Comparison of ENCODE assay signal across 10 cellular contexts in genomic region chr13:112967666-112968379, GRCh38. TPM values are rescaled to one million over a fixed set of nuclear protein-coding genes. Genes with fewer than 3 reads are reported as not detected.
DNase-seq lines count a peak whose midpoint lies in the region; ATAC-seq and TF ChIP-seq lines count a peak whose summit lies in the region.
"Had no signal": no experiment of that assay in that cellular context is flagged by ENCODE, and none has a peak within 500 bp of the region (broad histone marks: within the 10 kb centered on the region; RNA-seq: fewer than 3 reads in every experiment).

No MANE protein-coding gene starts in this region.

- H3K27ac Mint-ChIP-seq in T-helper 2 cell treated with Interferon-gamma antibody and Interleukin-4, amounts not matched to agents 5 μg/mL and 100 μg/mL, for 36 hours, result no peak overlapping the region
- no peak overlapping the region for H3K27ac Mint-ChIP-seq in activated CD8-positive, alpha-beta T cell treated with anti-CD3 and anti-CD28 coated beads, Interleukin-2, amount 10 ng/mL, durations not matched to agents 7 days and 5 days
- peak overlapping the region; percentile 71 for H3K27ac Mint-ChIP-seq in stimulated activated naive B cell treated with anti-CD40 and anti-IgM and Interleukin-4, amounts not matched to agents 10 μg/mL and 1 μg/mL and 100 μg/mL, for 72 hours

- H3K4me3 Mint-ChIP-seq in T-helper 2 cell treated with Interferon-gamma antibody and Interleukin-4, amounts not matched to agents 5 μg/mL and 100 μg/mL, for 36 hours, result peak overlapping the region; percentile 58
- H3K4me3 Mint-ChIP-seq in activated CD8-positive, alpha-beta T cell treated with anti-CD3 and anti-CD28 coated beads, Interleukin-2, amount 10 ng/mL, durations not matched to agents 7 days and 5 days, result peak overlapping the region; percentile 56
- peak overlapping the region; percentile 79 to 88 for H3K4me3 Mint-ChIP-seq in stimulated activated naive B cell treated with anti-CD40 and anti-IgM and Interleukin-4, amounts not matched to agents 10 μg/mL and 1 μg/mL and 100 μg/mL, for 72 hours

- H3K4me1 Mint-ChIP-seq in T-helper 2 cell treated with Interferon-gamma antibody and Interleukin-4, amounts not matched to agents 5 μg/mL and 100 μg/mL, for 36 hours (ENCODE audit: low read depth), result peaks cover 13% of the 10 kb centered on the region
- H3K4me1 Mint-ChIP-seq in activated CD8-positive, alpha-beta T cell treated with anti-CD3 and anti-CD28 coated beads, Interleukin-2, amount 10 ng/mL, durations not matched to agents 7 days and 5 days (ENCODE audit: low read depth), result peaks cover 9% of the 10 kb centered on the region
- peaks cover 10 to 17% of the 10 kb centered on the region in 2 donors for H3K4me1 Mint-ChIP-seq in stimulated activated naive B cell treated with anti-CD40 and anti-IgM and Interleukin-4, amounts not matched to agents 10 μg/mL and 1 μg/mL and 100 μg/mL, for 72 hours

- no peak for DNase-seq in T-helper 2 cell treated with Interferon-gamma antibody and Interleukin-4, amounts not matched to agents 5 μg/mL and 100 μg/mL, for 36 hours (ENCODE audit: low spot score)
- DNase-seq in T-helper 2 cell (no peak), left kidney (ENCODE audit: low read depth, low spot score) (peak; percentile 50), mesenteric fat pad (ENCODE audit: low spot score) (no peak), HPDE6-E6E7 (ENCODE audit: extremely low spot score) (no peak), GM10248 (ENCODE audit: extremely low spot score) (no peak)
- DNase-seq in activated CD8-positive, alpha-beta T cell treated with anti-CD3 and anti-CD28 coated beads, Interleukin-2, amount 10 ng/mL, durations not matched to agents 7 days and 5 days, result no peak
- no peak for DNase-seq in stimulated activated naive B cell treated with anti-CD40 and anti-IgM and Interleukin-4, amounts not matched to agents 10 μg/mL and 1 μg/mL and 100 μg/mL, for 72 hours
- DNase-seq: ACHN, NCI-H226 had no signal

- H3K36me3 Mint-ChIP-seq in T-helper 2 cell treated with Interferon-gamma antibody and Interleukin-4, amounts not matched to agents 5 μg/mL and 100 μg/mL, for 36 hours (ENCODE audit: low read depth), result peaks cover 2% of the 10 kb centered on the region
- H3K36me3 Mint-ChIP-seq in activated CD8-positive, alpha-beta T cell treated with anti-CD3 and anti-CD28 coated beads, Interleukin-2, amount 10 ng/mL, durations not matched to agents 7 days and 5 days (ENCODE audit: low read depth), result no peaks in the 10 kb centered on the region
- peaks cover 0 to 5% of the 10 kb centered on the region in 2 donors for H3K36me3 Mint-ChIP-seq in stimulated activated naive B cell treated with anti-CD40 and anti-IgM and Interleukin-4, amounts not matched to agents 10 μg/mL and 1 μg/mL and 100 μg/mL, for 72 hours

- CTCF ChIA-PET in activated CD8-positive, alpha-beta T cell treated with anti-CD3 and anti-CD28 coated beads, Interleukin-2, amount 10 ng/mL, durations not matched to agents 7 days and 5 days (lab: Charles Lee), result interaction anchor here (1.0 to 4.0 kb wide), 2 partner anchors 25 to 426 kb away, joined by 3 to 15 read pairs; no protein-coding TSS in a partner anchor
- CTCF ChIA-PET in GM10248 (lab: Yijun Ruan, JAX), result interaction anchor here (1.2 kb wide), 1 partner anchor 62 kb away, joined by 3 read pairs; no protein-coding TSS in a partner anchor

- no peak for TF ChIP-seq CTCF in GM10248 (IDR thresholded peaks at IDR 0.05; ENCODE audit: control extremely low read depth, extremely low read depth, low read depth, missing control alignments)

- POLR2A ChIA-PET in activated CD8-positive, alpha-beta T cell treated with anti-CD3 and anti-CD28 coated beads, Interleukin-2, amount 10 ng/mL, durations not matched to agents 7 days and 5 days (lab: Charles Lee), result no interaction called here
- POLR2A ChIA-PET in GM10248 (lab: Yijun Ruan, JAX), result no interaction called here

- H3K27me3 Mint-ChIP-seq in T-helper 2 cell treated with Interferon-gamma antibody and Interleukin-4, amounts not matched to agents 5 μg/mL and 100 μg/mL, for 36 hours (ENCODE audit: low read depth), result peaks cover 38% of the 10 kb centered on the region
- H3K27me3 Mint-ChIP-seq in activated CD8-positive, alpha-beta T cell treated with anti-CD3 and anti-CD28 coated beads, Interleukin-2, amount 10 ng/mL, durations not matched to agents 7 days and 5 days (ENCODE audit: low read depth), result peaks cover 29% of the 10 kb centered on the region
- peaks cover 33 to 40% of the 10 kb centered on the region in 2 donors for H3K27me3 Mint-ChIP-seq in stimulated activated naive B cell treated with anti-CD40 and anti-IgM and Interleukin-4, amounts not matched to agents 10 μg/mL and 1 μg/mL and 100 μg/mL, for 72 hours

- ATAC-seq in activated CD8-positive, alpha-beta T cell treated with anti-CD3 and anti-CD28 coated beads, Interleukin-2, amount 10 ng/mL, durations not matched to agents 7 days and 5 days, result no peak
- no peak for ATAC-seq in stimulated activated naive B cell treated with anti-CD40 and anti-IgM and Interleukin-4, amounts not matched to agents 10 μg/mL and 1 μg/mL and 100 μg/mL, for 72 hours (replicated peaks)

- no peaks in the 10 kb centered on the region for H3K9me3 Mint-ChIP-seq in T-helper 2 cell treated with Interferon-gamma antibody and Interleukin-4, amounts not matched to agents 5 μg/mL and 100 μg/mL, for 36 hours
- no peaks in the 10 kb centered on the region for H3K9me3 Mint-ChIP-seq in activated CD8-positive, alpha-beta T cell treated with anti-CD3 and anti-CD28 coated beads, Interleukin-2, amount 10 ng/mL, durations not matched to agents 7 days and 5 days (ENCODE audit: insufficient read depth)
- H3K9me3 Mint-ChIP-seq in stimulated activated naive B cell treated with anti-CD40 and anti-IgM and Interleukin-4, amounts not matched to agents 10 μg/mL and 1 μg/mL and 100 μg/mL, for 72 hours, result peaks cover 5% of the 10 kb centered on the region in 2 donors

RNA-seq across cellular contexts. Expression of gene MCF2L, which starts 1.2 kb away (rescaled TPM):
- total RNA-seq in activated CD8-positive, alpha-beta T cell treated with anti-CD3 and anti-CD28 coated beads, Interleukin-2, amount 10 ng/mL, durations not matched to agents 7 days and 5 days, result 1 to 10 TPM in 1 of 2 experiments, under 1 TPM in 1; 0.76 to 1.0 TPM
- total RNA-seq in mesenteric fat pad, result 97.6 TPM

Comparison
In these comparisons a context has a peak if more than half of its experiments do, and no peak if none do; other contexts are left out.
1. RNA of gene MCF2L, which starts 1.2 kb away (total RNA-seq): 97.6 TPM in mesenteric fat pad (single experiment); 0.76 to 1.0 TPM in activated CD8-positive, alpha-beta T cell treated with anti-CD3 and anti-CD28 coated beads, Interleukin-2, amount 10 ng/mL, durations not matched to agents 7 days and 5 days; every median in the first group is over 10 times any median in the second.
2. Peak in every context shown above with its lines, with median percentiles within 50 percentile points of each other: H3K4me3 Mint-ChIP-seq.